37 cellular contexts compared by ENCODE assay signal in the genomic region with DNA sequence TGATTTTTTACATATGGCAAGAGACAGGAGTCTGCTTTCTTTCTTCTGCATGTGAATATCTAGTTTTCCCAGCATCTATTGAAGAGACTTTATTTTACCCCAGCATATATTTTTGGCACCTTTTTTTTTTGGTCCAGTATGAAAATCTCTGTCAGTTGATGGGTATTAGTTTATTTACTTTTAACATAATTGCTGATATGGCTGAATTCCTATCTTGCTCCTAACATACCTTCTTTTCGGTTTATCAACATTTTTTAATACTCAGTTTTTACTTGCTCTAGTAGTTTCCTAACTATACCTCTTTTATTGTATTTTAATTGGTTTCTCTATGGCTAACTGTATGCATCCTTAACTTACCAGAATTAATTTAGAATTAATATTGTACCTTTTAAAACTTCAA.
"Had no signal": no experiment of that assay in that cellular context is flagged by ENCODE, and none has a peak within 500 bp of the region (broad histone marks: within the 10 kb centered on the region; RNA-seq: fewer than 3 reads in every experiment).

No MANE protein-coding gene starts in this region.

- H3K27me3 Mint-ChIP-seq: activated CD4-positive, alpha-beta memory T cell treated with anti-CD3 and anti-CD28 coated beads for 36 hours; activated naive CD4-positive, alpha-beta T cell treated with anti-CD3 and anti-CD28 coated beads, Interleukin-2, amount 10 ng/mL, durations not matched to agents 7 days and 5 days; activated naive CD4-positive, alpha-beta T cell treated with anti-CD3 and anti-CD28 coated beads, Interleukin-2, amount 50 U/mL, for 24 hours; activated naive CD8-positive, alpha-beta T cell treated with anti-CD3 and anti-CD28 coated beads, Interleukin-2, amount 10 ng/mL, durations not matched to agents 7 days and 5 days; activated naive CD8-positive, alpha-beta T cell treated with anti-CD3 and anti-CD28 coated beads, Interleukin-2, amount 50 U/mL, for 24 hours had no signal

- H3K27ac ChIP-seq: ascending aorta, cardiac muscle cell, VCaP had no signal

- ATAC-seq: activated CD8-positive, alpha-beta memory T cell treated with anti-CD3 and anti-CD28 coated beads, Interleukin-2, amount 10 ng/mL, durations not matched to agents 7 days and 5 days; activated CD8-positive, alpha-beta T cell treated with anti-CD3 and anti-CD28 coated beads, Interleukin-2, amount 10 ng/mL, durations not matched to agents 7 days and 5 days; activated naive CD8-positive, alpha-beta T cell treated with anti-CD3 and anti-CD28 coated beads, Interleukin-2, amount 50 U/mL, for 24 hours had no signal

- H3K36me3 Mint-ChIP-seq: activated CD4-positive, alpha-beta memory T cell treated with anti-CD3 and anti-CD28 coated beads for 36 hours; activated CD8-positive, alpha-beta memory T cell treated with anti-CD3 and anti-CD28 coated beads, Interleukin-2, amount 10 ng/mL, durations not matched to agents 7 days and 5 days; activated naive CD4-positive, alpha-beta T cell treated with anti-CD3 and anti-CD28 coated beads, Interleukin-2, amount 10 ng/mL, durations not matched to agents 7 days and 5 days; activated naive CD8-positive, alpha-beta T cell treated with anti-CD3 and anti-CD28 coated beads, Interleukin-2, amount 10 ng/mL, durations not matched to agents 7 days and 5 days; brain had no signal

- H3K4me1 Mint-ChIP-seq: activated B cell treated with CpG ODN at 0.5 μM for 24 hours; activated CD4-positive, alpha-beta T cell treated with anti-CD3 and anti-CD28 coated beads, Interleukin-2, amount 10 ng/mL, durations not matched to agents 24 days and 14 days; activated CD8-positive, alpha-beta memory T cell treated with anti-CD3 and anti-CD28 coated beads, Interleukin-2, amount 10 ng/mL, durations not matched to agents 7 days and 5 days; activated naive CD4-positive, alpha-beta T cell treated with anti-CD3 and anti-CD28 coated beads, Interleukin-2, amount 10 ng/mL, durations not matched to agents 7 days and 5 days; activated naive CD4-positive, alpha-beta T cell treated with anti-CD3 and anti-CD28 coated beads, Interleukin-2, amount 50 U/mL, for 24 hours; activated naive CD8-positive, alpha-beta T cell treated with anti-CD3 and anti-CD28 coated beads, Interleukin-2, amount 10 ng/mL, durations not matched to agents 7 days and 5 days; activated naive CD8-positive, alpha-beta T cell treated with anti-CD3 and anti-CD28 coated beads, Interleukin-2, amount 50 U/mL, for 24 hours; brain; central memory CD8-positive, alpha-beta T cell had no signal

- H3K36me3 ChIP-seq: ascending aorta, cardiac muscle cell had no signal

- FAIRE-seq: bronchial epithelial cell, TTC549 had no signal

- H3K9me3 Mint-ChIP-seq: activated CD4-positive, alpha-beta memory T cell treated with anti-CD3 and anti-CD28 coated beads for 36 hours; activated naive CD4-positive, alpha-beta T cell treated with anti-CD3 and anti-CD28 coated beads, Interleukin-2, amount 10 ng/mL, durations not matched to agents 7 days and 5 days; activated naive CD4-positive, alpha-beta T cell treated with anti-CD3 and anti-CD28 coated beads, Interleukin-2, amount 50 U/mL, for 24 hours; activated naive CD8-positive, alpha-beta T cell treated with anti-CD3 and anti-CD28 coated beads, Interleukin-2, amount 50 U/mL, for 24 hours; activated T-cell treated with anti-CD3 and anti-CD28 coated beads, Interleukin-2, amount 50 U/mL, for 24 hours; central memory CD8-positive, alpha-beta T cell had no signal

- H3K4me1 ChIP-seq: ascending aorta had no signal

- H3K9me3 ChIP-seq: ascending aorta had no signal

- DNase-seq: activated B cell treated with CpG ODN at 0.5 μM for 24 hours; activated CD4-positive, alpha-beta memory T cell treated with anti-CD3 and anti-CD28 coated beads for 36 hours; activated CD4-positive, alpha-beta T cell treated with anti-CD3 and anti-CD28 coated beads for 4 hours; activated CD4-positive, alpha-beta T cell treated with anti-CD3 and anti-CD28 coated beads, Interleukin-2, amount 10 ng/mL, durations not matched to agents 24 days and 14 days; activated CD4-positive, alpha-beta T cell treated with anti-CD3 and anti-CD28 coated beads, Interleukin-2, amount 50 U/mL, for 1 hour; activated CD4-positive, alpha-beta T cell treated with anti-CD3 and anti-CD28 coated beads, Interleukin-2, amount 50 U/mL, for 4 hours; activated CD4-positive, CD25-positive, alpha-beta regulatory T cell treated with anti-CD3 and anti-CD28 coated beads, Interleukin-2, amount 50 U/mL, for 72 hours; activated CD8-positive, alpha-beta memory T cell treated with anti-CD3 and anti-CD28 coated beads for 24 hours; activated CD8-positive, alpha-beta memory T cell treated with anti-CD3 and anti-CD28 coated beads, Interleukin-2, amount 10 ng/mL, durations not matched to agents 7 days and 5 days; activated CD8-positive, alpha-beta memory T cell treated with anti-CD3 and anti-CD28 coated beads, Interleukin-2, amount 50 U/mL, for 48 hours; activated CD8-positive, alpha-beta T cell treated with anti-CD3 and anti-CD28 coated beads, Interleukin-2, amount 10 ng/mL, durations not matched to agents 7 days and 5 days; activated effector memory CD4-positive, alpha-beta T cell treated with Interleukin-2 at 50 U/mL for 16 hours; activated gamma-delta T cell; activated naive CD4-positive, alpha-beta T cell treated with anti-CD3 and anti-CD28 coated beads, Interleukin-2, amount 10 ng/mL, durations not matched to agents 7 days and 5 days; activated naive CD4-positive, alpha-beta T cell treated with Interleukin-2 at 50 U/mL for 16 hours; activated naive CD8-positive, alpha-beta T cell treated with anti-CD3 and anti-CD28 coated beads, Interleukin-2, amount 10 ng/mL, durations not matched to agents 7 days and 5 days; activated naive CD8-positive, alpha-beta T cell treated with anti-CD3 and anti-CD28 coated beads, Interleukin-2, amount 50 U/mL, for 24 hours; activated T-cell treated with anti-CD3 and anti-CD28 coated beads, Interleukin-2, amount 50 U/mL, for 24 hours; amygdala; anterior cingulate cortex; caudate nucleus; cerebellar nuclear complex; T-helper 1 cell; T-helper 2 cell; T-helper 9 cell had no signal

- H3K4me3 ChIP-seq: ascending aorta, cardiac muscle cell had no signal

- H3K4me3 Mint-ChIP-seq: activated B cell treated with CpG ODN at 0.5 μM for 24 hours; activated CD4-positive, alpha-beta memory T cell treated with anti-CD3 and anti-CD28 coated beads for 36 hours; activated CD4-positive, alpha-beta T cell treated with anti-CD3 and anti-CD28 coated beads, Interleukin-2, amount 10 ng/mL, durations not matched to agents 24 days and 14 days; activated CD8-positive, alpha-beta memory T cell treated with anti-CD3 and anti-CD28 coated beads, Interleukin-2, amount 10 ng/mL, durations not matched to agents 7 days and 5 days; activated CD8-positive, alpha-beta T cell treated with anti-CD3 and anti-CD28 coated beads, Interleukin-2, amount 10 ng/mL, durations not matched to agents 7 days and 5 days; activated naive CD4-positive, alpha-beta T cell treated with anti-CD3 and anti-CD28 coated beads, Interleukin-2, amount 10 ng/mL, durations not matched to agents 7 days and 5 days; activated naive CD4-positive, alpha-beta T cell treated with anti-CD3 and anti-CD28 coated beads, Interleukin-2, amount 50 U/mL, for 24 hours; activated naive CD8-positive, alpha-beta T cell; activated naive CD8-positive, alpha-beta T cell treated with anti-CD3 and anti-CD28 coated beads, Interleukin-2, amount 10 ng/mL, durations not matched to agents 7 days and 5 days; activated naive CD8-positive, alpha-beta T cell treated with anti-CD3 and anti-CD28 coated beads, Interleukin-2, amount 50 U/mL, for 24 hours; activated T-cell treated with anti-CD3 and anti-CD28 coated beads, Interleukin-2, amount 50 U/mL, for 24 hours; brain; central memory CD8-positive, alpha-beta T cell; T-helper 1 cell treated with Interleukin-12 subunit alpha and Interleukin-12 subunit beta and Interleukin-4 antibody, amounts not matched to agents 30 μg/mL and 1 μg/mL, for 36 hours; T-helper 2 cell treated with Interferon-gamma antibody and Interleukin-4, amounts not matched to agents 5 μg/mL and 100 μg/mL, for 36 hours had no signal

- H3K27ac Mint-ChIP-seq: activated B cell treated with CpG ODN at 0.5 μM for 24 hours; activated CD4-positive, alpha-beta memory T cell treated with anti-CD3 and anti-CD28 coated beads for 36 hours; activated CD4-positive, alpha-beta T cell treated with anti-CD3 and anti-CD28 coated beads, Interleukin-2, amount 10 ng/mL, durations not matched to agents 24 days and 14 days; activated CD8-positive, alpha-beta memory T cell treated with anti-CD3 and anti-CD28 coated beads, Interleukin-2, amount 10 ng/mL, durations not matched to agents 7 days and 5 days; activated CD8-positive, alpha-beta T cell treated with anti-CD3 and anti-CD28 coated beads, Interleukin-2, amount 10 ng/mL, durations not matched to agents 7 days and 5 days; activated naive CD4-positive, alpha-beta T cell treated with anti-CD3 and anti-CD28 coated beads, Interleukin-2, amount 10 ng/mL, durations not matched to agents 7 days and 5 days; activated naive CD4-positive, alpha-beta T cell treated with anti-CD3 and anti-CD28 coated beads, Interleukin-2, amount 50 U/mL, for 24 hours; activated naive CD8-positive, alpha-beta T cell; activated naive CD8-positive, alpha-beta T cell treated with anti-CD3 and anti-CD28 coated beads, Interleukin-2, amount 10 ng/mL, durations not matched to agents 7 days and 5 days; activated naive CD8-positive, alpha-beta T cell treated with anti-CD3 and anti-CD28 coated beads, Interleukin-2, amount 50 U/mL, for 24 hours; activated T-cell treated with anti-CD3 and anti-CD28 coated beads, Interleukin-2, amount 50 U/mL, for 24 hours; activated T-helper 2 cell treated with anti-CD3 and anti-CD28 coated beads, Interferon-gamma antibody, Interleukin-2, Interleukin-4, amounts not matched to agents 10 μg/mL and 5 μg/mL and 100 μg/mL, durations not matched to agents 14 hours and 24 hours and 36 hours; brain; T-helper 1 cell treated with Interleukin-12 subunit alpha and Interleukin-12 subunit beta and Interleukin-4 antibody, amounts not matched to agents 30 μg/mL and 1 μg/mL, for 36 hours; T-helper 2 cell treated with Interferon-gamma antibody and Interleukin-4, amounts not matched to agents 5 μg/mL and 100 μg/mL, for 36 hours had no signal

- H3K27me3 ChIP-seq: ascending aorta, cardiac muscle cell had no signal
